1 cellular context compared by ENCODE assay signal in genomic region chr10:78571286-78571685, GRCh38.
TF ChIP-seq lines count a peak whose summit lies in the region.

No MANE protein-coding gene starts in this region.

TF ChIP-seq in H1, 55 proteins besides CTCF, POLR2A, EP300 and RAD21 (continued from another document):
- no peak for TF ChIP-seq CBX8 (IDR thresholded peaks at IDR 0.05; ENCODE audit: borderline replicate concordance, low read depth, low read length)
- TF ChIP-seq BACH1 (IDR thresholded peaks at IDR 0.05; ENCODE audit: low read length): no peak
- TF ChIP-seq CHD2 (IDR thresholded peaks at IDR 0.05; ENCODE audit: low read length): no peak
- no peak for TF ChIP-seq SUZ12 (IDR thresholded peaks at IDR 0.05; ENCODE audit: low read length)
